9 cellular contexts compared by ENCODE assay signal in genomic region chr4:72314869-72315268, GRCh38.
DNase-seq lines count a peak whose midpoint lies in the region; ATAC-seq and TF ChIP-seq lines count a peak whose summit lies in the region.
"Had no signal": no experiment of that assay in that cellular context is flagged by ENCODE, and none has a peak within 500 bp of the region (broad histone marks: within the 10 kb centered on the region; RNA-seq: fewer than 3 reads in every experiment).

No MANE protein-coding gene starts in this region.

- H3K27ac ChIP-seq in heart left ventricle: no peak overlapping the region

- H3K36me3 ChIP-seq in BE2C (peaks cover 22% of the 10 kb centered on the region), heart left ventricle (no peaks in the 10 kb centered on the region)

- no peaks in the 10 kb centered on the region for H3K9me3 ChIP-seq in BE2C
- no peaks in the 10 kb centered on the region for H3K9me3 ChIP-seq in heart left ventricle

- peaks cover 13% of the 10 kb centered on the region for H3K4me1 ChIP-seq in BE2C
- peaks cover 0 to 38% (median 25%) of the 10 kb centered on the region in 12 donors for H3K4me1 ChIP-seq in heart left ventricle

- no peak overlapping the region for H3K4me3 ChIP-seq in BE2C (ENCODE audit: low read depth, low read length)
- no peak overlapping the region for H3K4me3 ChIP-seq in heart left ventricle

- H3K27me3 ChIP-seq in BE2C (no peaks in the 10 kb centered on the region), heart left ventricle (no peaks in the 10 kb centered on the region)

- intact Hi-C loops in heart left ventricle (cut with DNase I): no loop called here

- TF ChIP-seq CTCF in omental fat pad (IDR thresholded peaks at IDR 0.05) (no peak), BE2C (IDR thresholded peaks at IDR 0.05; ENCODE audit: low read depth, low read length) (no peak), heart left ventricle (IDR thresholded peaks at IDR 0.05) (no peak), GM10266 (IDR thresholded peaks at IDR 0.05; ENCODE audit: control insufficient read depth, insufficient read depth, low read depth, missing control alignments) (no peak)

- DNase-seq in GM03348 (ENCODE audit: low spot score) (peak; percentile 21), NCI-H345 treated with DMSO at 0.1 percent for 48 hours (lab: John Stamatoyannopoulos, UW; ENCODE audit: unreplicated experiment) (peak; percentile 2), dedifferentiated amniotic fluid mesenchymal stem cell (ENCODE audit: extremely low spot score) (peak; percentile 91), omental fat pad (ENCODE audit: low spot score) (no peak), BE2C (no peak), heart left ventricle (no peak), GM10266 (ENCODE audit: extremely low spot score) (no peak)
- DNase-seq: GF-D8 had no signal

- TF ChIP-seq POLR2A in heart left ventricle (IDR thresholded peaks at IDR 0.05): no peak

- ATAC-seq in omental fat pad (ENCODE audit: low FRiP score): peak; percentile 16
- ATAC-seq in GM18520 (IDR thresholded peaks at IDR 0.05; ENCODE audit: unreplicated experiment): no peak
- no peak for ATAC-seq in heart left ventricle

Comparison
In these comparisons a context has a peak if more than half of its experiments do, and no peak if none do; other contexts are left out.
1. DNase-seq: peak in GM03348 (single experiment), NCI-H345 treated with DMSO at 0.1 percent for 48 hours (single experiment) and dedifferentiated amniotic fluid mesenchymal stem cell (single experiment); none in omental fat pad (single experiment), BE2C (single experiment), heart left ventricle (0 of 5) and GM10266 (single experiment).